ENCODE assay signal across 9 cellular contexts in the genomic region with DNA sequence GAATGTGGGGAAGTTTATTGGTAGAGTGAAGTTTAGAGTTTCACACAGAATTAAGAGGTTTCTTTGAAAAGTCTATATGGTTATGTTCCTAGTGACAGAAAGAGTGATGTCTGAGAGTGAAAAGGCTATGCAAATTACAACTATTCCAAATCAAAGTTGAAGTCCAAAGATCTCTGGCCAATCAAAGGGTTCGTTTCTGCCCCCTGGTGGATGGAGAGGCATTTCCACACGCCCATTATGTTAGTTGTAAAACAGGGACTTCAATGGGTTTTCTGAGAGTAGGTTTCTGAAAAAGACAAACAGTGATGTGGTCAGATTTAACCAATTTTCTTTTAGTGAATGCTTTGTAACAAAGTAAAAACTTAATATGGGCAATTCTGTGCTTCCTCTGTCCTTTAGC.
DNase-seq lines count a peak whose midpoint lies in the region; ATAC-seq, FAIRE-seq and TF ChIP-seq lines count a peak whose summit lies in the region.
"Had no signal": no experiment of that assay in that cellular context is flagged by ENCODE, and none has a peak within 500 bp of the region (broad histone marks: within the 10 kb centered on the region; RNA-seq: fewer than 3 reads in every experiment).

No MANE protein-coding gene starts in this region.

- H3K9me3 Mint-ChIP-seq in T-helper 2 cell treated with Interferon-gamma antibody and Interleukin-4, amounts not matched to agents 5 μg/mL and 100 μg/mL, for 36 hours = no peaks in the 10 kb centered on the region
- no peaks in the 10 kb centered on the region for H3K9me3 Mint-ChIP-seq in natural killer cell

- no peak overlapping the region; a peak in 1 of 4 replicates for H3K4me3 ChIP-seq in SK-N-SH (ENCODE audit: low read depth in 2 of 2, low read length in 1 of 2)
- no peak overlapping the region for H3K4me3 ChIP-seq in transverse colon

- no peaks in the 10 kb centered on the region for H3F3A ChIP-seq in SK-N-SH (replicated peaks; ENCODE audit: insufficient read depth)

- no peaks in the 10 kb centered on the region for H3K36me3 Mint-ChIP-seq in T-helper 2 cell treated with Interferon-gamma antibody and Interleukin-4, amounts not matched to agents 5 μg/mL and 100 μg/mL, for 36 hours (ENCODE audit: low read depth)
- H3K36me3 Mint-ChIP-seq in natural killer cell = no peaks in the 10 kb centered on the region

- in situ Hi-C loops in transverse colon (cut with MboI; ENCODE audit: low pct_ligation_motif_present in 1 of 4, low pct_unique_long_range_greater_than_20kb in 1 of 4, low sequenced_read_pairs in 3 of 4) = no loop called here

- no peaks in the 10 kb centered on the region for H3K27me3 Mint-ChIP-seq in T-helper 2 cell treated with Interferon-gamma antibody and Interleukin-4, amounts not matched to agents 5 μg/mL and 100 μg/mL, for 36 hours (ENCODE audit: low read depth)
- peaks cover 4 to 11% of the 10 kb centered on the region in 2 donors for H3K27me3 Mint-ChIP-seq in natural killer cell (ENCODE audit: low read depth in 2 of 2)

- H3K9ac ChIP-seq in SK-N-SH = no peak overlapping the region

- no peaks in the 10 kb centered on the region for H3K9me2 ChIP-seq in SK-N-SH

- no peak overlapping the region for H3K4me3 Mint-ChIP-seq in T-helper 2 cell treated with Interferon-gamma antibody and Interleukin-4, amounts not matched to agents 5 μg/mL and 100 μg/mL, for 36 hours
- H3K4me3 Mint-ChIP-seq in natural killer cell = no peak overlapping the region

- H3K9me3 ChIP-seq in SK-N-SH = no peaks in the 10 kb centered on the region; the same call in 1 of the 2 replicates
- H3K9me3 ChIP-seq in transverse colon = no peaks in the 10 kb centered on the region

- intact Hi-C loops in transverse colon (cut with DNase I; ENCODE audit: low total_unique reads) (no loop called here), natural killer cell (cut with micrococcal nuclease) (loop anchor here (5.0 kb wide), 1 partner anchor 1435 kb away; no protein-coding TSS in a partner anchor)

- no peaks in the 10 kb centered on the region for H3K27me3 ChIP-seq in SK-N-SH (ENCODE audit: insufficient read depth)
- H3K27me3 ChIP-seq in transverse colon = no peaks in the 10 kb centered on the region

- DNase-seq in SK-N-SH (peak; percentile 51), NCI-H748 treated with DMSO at 0.1 percent for 48 hours (lab: John Stamatoyannopoulos, UW) (peak; percentile 38), frontal cortex (ENCODE audit: low spot score in 2 of 2) (peak in 1 of 2 donors; percentile 40), transverse colon (peak; percentile 33), natural killer cell (no peak)
- DNase-seq in T-helper 2 cell treated with Interferon-gamma antibody and Interleukin-4, amounts not matched to agents 5 μg/mL and 100 μg/mL, for 36 hours (ENCODE audit: low spot score) = no peak

- CTCF ChIA-PET in SK-N-SH (lab: Yijun Ruan, JAX) = interaction anchor here (0.6 to 1.3 kb wide), 2 partner anchors 14 to 35 kb away, joined by 3 to 10 read pairs; no protein-coding TSS in a partner anchor

- no peaks in the 10 kb centered on the region for H3K36me3 ChIP-seq in SK-N-SH (replicated peaks in 1 of 2; ENCODE audit: control insufficient read depth in 1 of 2, insufficient read depth in 2 of 2, low read length in 1 of 2)
- no peaks in the 10 kb centered on the region for H3K36me3 ChIP-seq in transverse colon

- no peak overlapping the region for H3K27ac ChIP-seq in SK-N-SH (ENCODE audit: low read depth in 2 of 2, low read length in 1 of 2)
- H3K27ac ChIP-seq in transverse colon = no peak overlapping the region

- TF ChIP-seq POLR2A in transverse colon (IDR thresholded peaks at IDR 0.05) = no peak

- ATAC-seq in SK-N-SH treated with all-trans-retinoic acid at 6 μM for 48 hours (no peak), GM21619 (IDR thresholded peaks at IDR 0.05; ENCODE audit: unreplicated experiment) (peak; percentile 56), natural killer cell (no peak)

- H3K4me1 ChIP-seq in SK-N-SH (ENCODE audit: control insufficient read depth in 1 of 2, insufficient read depth in 2 of 2, low read depth in 1 of 2, low read length in 1 of 2) (peaks cover 0 to 6% of the 10 kb centered on the region in 2 experiments; a peak in 2 of 4 replicates), transverse colon (no peaks in the 10 kb centered on the region)

- no peaks in the 10 kb centered on the region for H4K20me1 ChIP-seq in SK-N-SH (ENCODE audit: insufficient read depth)

- POLR2A ChIA-PET in SK-N-SH (lab: Yijun Ruan, JAX) = no interaction called here

- no peak overlapping the region for H2AFZ ChIP-seq in SK-N-SH (ENCODE audit: low read depth)

- FAIRE-seq in frontal cortex (lab: Jason Lieb, UNC) = peak; percentile 34
- FAIRE-seq: G401.6 had no signal

- TF ChIP-seq EP300 in SK-N-SH (IDR thresholded peaks at IDR 0.05; ENCODE audit: borderline replicate concordance in 1 of 2, low read depth in 1 of 2, low read length in 1 of 2) (no peak), transverse colon (IDR thresholded peaks at IDR 0.05; ENCODE audit: low read depth) (no peak)

- 10% methylated on average over 2 of the region's 2 CpGs for WGBS in SK-N-SH (ENCODE audit: low lambda C conversion rate)
- WGBS in transverse colon (ENCODE audit: low coverage in 1 of 2), 2 donors = 0 to 10% methylated on average over 1 to 2 of the region's 2 CpGs

- H3K4me1 Mint-ChIP-seq in T-helper 2 cell treated with Interferon-gamma antibody and Interleukin-4, amounts not matched to agents 5 μg/mL and 100 μg/mL, for 36 hours (ENCODE audit: low read depth) = no peaks in the 10 kb centered on the region
- H3K4me1 Mint-ChIP-seq in natural killer cell = no peaks in the 10 kb centered on the region

- TF ChIP-seq CTCF in SK-N-SH (IDR thresholded peaks at IDR 0.05) (peak; percentile 29), transverse colon (IDR thresholded peaks at IDR 0.05) (peak in 4 of 5 experiments; percentile 48 to 59 (median 52)), natural killer cell (IDR thresholded peaks at IDR 0.05) (no peak)

- TF ChIP-seq RAD21 in SK-N-SH (IDR thresholded peaks at IDR 0.05; ENCODE audit: low read length) = peak; percentile 62

- H3K4me2 ChIP-seq in SK-N-SH = no peak overlapping the region

- H3K27ac Mint-ChIP-seq in T-helper 2 cell treated with Interferon-gamma antibody and Interleukin-4, amounts not matched to agents 5 μg/mL and 100 μg/mL, for 36 hours = no peak overlapping the region
- H3K27ac Mint-ChIP-seq in natural killer cell = no peak overlapping the region

- no peaks in the 10 kb centered on the region for H3K79me2 ChIP-seq in SK-N-SH (ENCODE audit: insufficient read depth)

TF ChIP-seq in SK-N-SH, 30 proteins besides CTCF, POLR2A, EP300 and RAD21:
- TF ChIP-seq RCOR1 (IDR thresholded peaks at IDR 0.05; ENCODE audit: low read length) (no peak), SMC3 (IDR thresholded peaks at IDR 0.05; ENCODE audit: low read depth, low read length) (peak; percentile 25; the same call in 1 of the 2 replicates), POLR2AphosphoS5 (IDR thresholded peaks at IDR 0.05; ENCODE audit: low read depth, low read length) (no peak)

TF ChIP-seq in SK-N-SH treated with all-trans-retinoic acid at 6 μM for 48 hours, 23 proteins besides CTCF, POLR2A, EP300 and RAD21:
- TF ChIP-seq ZNF8 (CRISPR knock-in tag; IDR thresholded peaks at IDR 0.05) (no peak), CSDC2 (CRISPR knock-in tag; IDR thresholded peaks at IDR 0.05) (no peak)

Comparison
In these comparisons a context has a peak if more than half of its experiments do, and no peak if none do; other contexts are left out.
1. DNase-seq: peak in SK-N-SH (single experiment), NCI-H748 treated with DMSO at 0.1 percent for 48 hours (single experiment) and transverse colon (single experiment); none in T-helper 2 cell treated with Interferon-gamma antibody and Interleukin-4, amounts not matched to agents 5 μg/mL and 100 μg/mL, for 36 hours (single experiment) and natural killer cell (single experiment).